ENCODE assay signal across 21 cellular contexts in genomic region chr3:37903320-37903719, GRCh38.
"Had no signal": no experiment of that assay in that cellular context is flagged by ENCODE, and none has a peak within 500 bp of the region (broad histone marks: within the 10 kb centered on the region; RNA-seq: fewer than 3 reads in every experiment).

No MANE protein-coding gene starts in this region.

- H3K27ac ChIP-seq: lower lobe of right lung, psoas muscle had no signal

- H3K4me3 Mint-ChIP-seq: activated naive CD8-positive, alpha-beta T cell; brain; mesothelial cell of epicardium; stimulated activated naive CD8-positive, alpha-beta T cell treated with anti-CD3 and anti-CD28 coated beads, Interleukin-15, Interleukin-2, amounts not matched to agents 100 ng/mL and 50 ng/mL, for 24 hours had no signal

- H3K9me3 Mint-ChIP-seq: activated T-cell treated with anti-CD3 and anti-CD28 coated beads, Interleukin-2, amount 50 U/mL, for 72 hours; brain; mesothelial cell of epicardium; neural crest cell; stimulated activated naive CD8-positive, alpha-beta T cell treated with anti-CD3 and anti-CD28 coated beads, Interleukin-15, Interleukin-2, amounts not matched to agents 100 ng/mL and 50 ng/mL, for 24 hours had no signal

- ATAC-seq: left colon, lower lobe of right lung, psoas muscle, right cardiac atrium had no signal

- H3K36me3 Mint-ChIP-seq: activated naive CD8-positive, alpha-beta T cell; mesothelial cell of epicardium had no signal

- DNase-seq: activated CD4-positive, alpha-beta T cell treated with anti-CD3 and anti-CD28 coated beads for 48 hours; activated CD4-positive, CD25-positive, alpha-beta regulatory T cell; activated gamma-delta T cell; amygdala; caudate nucleus; foreskin melanocyte; hypothalamus; islet precursor cell; left colon; lower lobe of right lung; psoas muscle; right cardiac atrium; SW 1271; T-helper 9 cell; trophoblast cell had no signal

- H3K27me3 Mint-ChIP-seq: brain; stimulated activated naive CD8-positive, alpha-beta T cell treated with anti-CD3 and anti-CD28 coated beads, Interleukin-15, Interleukin-2, amounts not matched to agents 100 ng/mL and 50 ng/mL, for 24 hours had no signal

- H3K27ac Mint-ChIP-seq: activated naive CD8-positive, alpha-beta T cell; activated T-cell treated with anti-CD3 and anti-CD28 coated beads, Interleukin-2, amount 50 U/mL, for 72 hours; mesothelial cell of epicardium; stimulated activated naive CD8-positive, alpha-beta T cell treated with anti-CD3 and anti-CD28 coated beads, Interleukin-15, Interleukin-2, amounts not matched to agents 100 ng/mL and 50 ng/mL, for 24 hours had no signal
